16 cellular contexts compared by ENCODE assay signal in genomic region chr2:188629890-188630483, GRCh38.
A peak's percentile ranks its signal among the peaks of the same experiment; 100 is the strongest.
DNase-seq lines count a peak whose midpoint lies in the region; ATAC-seq and TF ChIP-seq lines count a peak whose summit lies in the region.
"Had no signal": no experiment of that assay in that cellular context is flagged by ENCODE, and none has a peak within 500 bp of the region (broad histone marks: within the 10 kb centered on the region; RNA-seq: fewer than 3 reads in every experiment).

No MANE protein-coding gene starts in this region.

- H3K9me3 ChIP-seq in muscle layer of duodenum (ENCODE audit: control insufficient read depth in 1 of 2, low read length in 2 of 2) = no peaks in the 10 kb centered on the region
- H3K9me3 ChIP-seq in thyroid gland = no peaks in the 10 kb centered on the region

- H3K27me3 Mint-ChIP-seq in chondrocyte (ENCODE audit: low read depth) = no peaks in the 10 kb centered on the region
- H3K27me3 Mint-ChIP-seq: activated naive CD8-positive, alpha-beta T cell; natural killer cell treated with Interleukin-12 subunit alpha and Interleukin-12 subunit beta and Interleukin-15 and Interleukin-18, amount 100 ng/mL, for 72 hours had no signal

- ATAC-seq in GM18519 (IDR thresholded peaks at IDR 0.05; ENCODE audit: low FRiP score, unreplicated experiment) = no peak
- ATAC-seq: GM12878; natural killer cell treated with Interleukin-12 subunit alpha and Interleukin-12 subunit beta and Interleukin-15 and Interleukin-18, amount 100 ng/mL, for 72 hours had no signal

- no peak overlapping the region for H3K4me3 Mint-ChIP-seq in chondrocyte (ENCODE audit: unreplicated experiment)
- H3K4me3 Mint-ChIP-seq: activated naive CD8-positive, alpha-beta T cell; natural killer cell treated with Interleukin-12 subunit alpha and Interleukin-12 subunit beta and Interleukin-15 and Interleukin-18, amount 100 ng/mL, for 72 hours had no signal

- H3K4me1 ChIP-seq in muscle layer of duodenum (ENCODE audit: control insufficient read depth in 1 of 2, insufficient read depth in 2 of 2, low read length in 2 of 2) (peaks cover 11 to 13% of the 10 kb centered on the region in 2 donors), thyroid gland (peaks cover 16 to 27% of the 10 kb centered on the region in 2 donors)

- no peaks in the 10 kb centered on the region for H3K36me3 Mint-ChIP-seq in chondrocyte (ENCODE audit: low read depth)
- H3K36me3 Mint-ChIP-seq: activated naive CD8-positive, alpha-beta T cell; natural killer cell treated with Interleukin-12 subunit alpha and Interleukin-12 subunit beta and Interleukin-15 and Interleukin-18, amount 100 ng/mL, for 72 hours had no signal

- H3K9me3 Mint-ChIP-seq in chondrocyte (ENCODE audit: low read depth) = no peaks in the 10 kb centered on the region

- DNase-seq in NCI-H446 (lab: John Stamatoyannopoulos, UW) (peak; percentile 79 to 81), chondrocyte (ENCODE audit: low spot score) (no peak), thyroid gland (peak; percentile 63 to 66), LoVo (ENCODE audit: low spot score) (no peak)
- no peak for DNase-seq in activated CD4-positive, alpha-beta T cell treated with anti-CD3 and anti-CD28 coated beads, Interleukin-2, amount 50 U/mL, for 4 hours
- DNase-seq: DMS153; KBM-7; NCI-H2029; stimulated activated CD4-positive, alpha-beta T cell treated with anti-CD3 and anti-CD28 coated beads, Interleukin-2, amount 100 ng/mL, for 24 hours; stimulated activated naive CD4-positive, alpha-beta T cell treated with Interleukin-2 at 50 U/mL for 16 hours; T-helper 9 cell had no signal

- H3K27me3 ChIP-seq in muscle layer of duodenum (ENCODE audit: low read depth, low read length) = no peaks in the 10 kb centered on the region
- no peaks in the 10 kb centered on the region for H3K27me3 ChIP-seq in thyroid gland

- H3K4me1 Mint-ChIP-seq in chondrocyte (ENCODE audit: low read depth) = peaks cover 65% of the 10 kb centered on the region

- H3K4me3 ChIP-seq in muscle layer of duodenum (ENCODE audit: low read depth in 1 of 2, low read length in 2 of 2) (peak overlapping the region in 1 of 2 donors; percentile 10), thyroid gland (replicated peaks in 1 of 3) (no peak overlapping the region)
- H3K4me3 ChIP-seq: GM12878 had no signal

- peak overlapping the region; percentile 5 for H3K27ac ChIP-seq in muscle layer of duodenum (ENCODE audit: low read length)
- H3K27ac ChIP-seq in thyroid gland = peak overlapping the region; percentile 7 to 72 (median 57)

- intact Hi-C loops in thyroid gland (cut with DNase I) = no loop called here

- H3K36me3 ChIP-seq in muscle layer of duodenum (ENCODE audit: control insufficient read depth in 1 of 2, insufficient read depth in 2 of 2, low read length in 2 of 2) (no peaks in the 10 kb centered on the region), thyroid gland (no peaks in the 10 kb centered on the region)

- TF ChIP-seq CTCF in chondrocyte (IDR thresholded peaks at IDR 0.05) (no peak), thyroid gland (IDR thresholded peaks at IDR 0.05) (no peak)

- TF ChIP-seq POLR2A in thyroid gland (IDR thresholded peaks at IDR 0.05) = no peak

- peak overlapping the region; percentile 78 for H3K27ac Mint-ChIP-seq in chondrocyte (ENCODE audit: unreplicated experiment)
- H3K27ac Mint-ChIP-seq: activated naive CD8-positive, alpha-beta T cell; natural killer cell treated with Interleukin-12 subunit alpha and Interleukin-12 subunit beta and Interleukin-15 and Interleukin-18, amount 100 ng/mL, for 72 hours had no signal

Comparison
In these comparisons a context has a peak if more than half of its experiments do, and no peak if none do; other contexts are left out.
1. DNase-seq: peak in NCI-H446 (2 of 2) and thyroid gland (2 of 2); none in chondrocyte (single experiment), activated CD4-positive, alpha-beta T cell treated with anti-CD3 and anti-CD28 coated beads, Interleukin-2, amount 50 U/mL, for 4 hours (0 of 2) and LoVo (single experiment).